Comparison of ENCODE assay signal across 30 cellular contexts in genomic region chr14:102923920-102924486, GRCh38. TPM values are rescaled to one million over a fixed set of nuclear protein-coding genes. Genes with fewer than 3 reads are reported as not detected.
DNase-seq lines count a peak whose midpoint lies in the region; ATAC-seq and TF ChIP-seq lines count a peak whose summit lies in the region.
"Had no signal": no experiment of that assay in that cellular context is flagged by ENCODE, and none has a peak within 500 bp of the region (broad histone marks: within the 10 kb centered on the region; RNA-seq: fewer than 3 reads in every experiment).

No MANE protein-coding gene starts in this region.

- POLR2A ChIA-PET in CD4-positive, alpha-beta T cell (lab: Charles Lee), result no interaction called here
- POLR2A ChIA-PET in naive thymus-derived CD8-positive, alpha-beta T cell (lab: Charles Lee), result interaction anchor here (1.0 kb wide), 1 partner anchor 26 kb away, joined by 3 read pairs; no protein-coding TSS in a partner anchor

- no peak for ATAC-seq in CD4-positive, alpha-beta T cell (ENCODE audit: poor library complexity)
- ATAC-seq in naive thymus-derived CD8-positive, alpha-beta T cell, result no peak
- no peak for ATAC-seq in GM18909 (IDR thresholded peaks at IDR 0.05; ENCODE audit: poor library complexity, unreplicated experiment)
- ATAC-seq: activated CD8-positive, alpha-beta T cell treated with anti-CD3 and anti-CD28 coated beads, Interleukin-2, amount 10 ng/mL, durations not matched to agents 7 days and 5 days; naive thymus-derived CD4-positive, alpha-beta T cell had no signal

- WGBS in HUES64, result 56% methylated on average over 11 of the region's 11 CpGs
- WGBS in hepatocyte (ENCODE audit: low lambda C conversion rate, missing lambda C conversion rate), result 60% methylated on average over 11 of the region's 11 CpGs

- peak overlapping the region; percentile 48 for H3K4me3 Mint-ChIP-seq in CD4-positive, alpha-beta T cell
- peak overlapping the region in 6 of 10 donors; percentile 18 to 60 (median 36) for H3K4me3 Mint-ChIP-seq in naive thymus-derived CD8-positive, alpha-beta T cell
- H3K4me3 Mint-ChIP-seq: activated CD8-positive, alpha-beta T cell treated with anti-CD3 and anti-CD28 coated beads, Interleukin-2, amount 10 ng/mL, durations not matched to agents 7 days and 5 days; HFFc6 had no signal

- H3K4me1 ChIP-seq in HUES64 (ENCODE audit: insufficient read depth, low read length) (peaks cover 10% of the 10 kb centered on the region), hepatocyte (ENCODE audit: insufficient read depth) (peaks cover 21% of the 10 kb centered on the region)

- no peak for TF ChIP-seq CTCF in CD4-positive, alpha-beta T cell (IDR thresholded peaks at IDR 0.05)
- no peak for TF ChIP-seq CTCF in hepatocyte (IDR thresholded peaks at IDR 0.05; ENCODE audit: poor library complexity)

- H3K27me3 Mint-ChIP-seq in CD4-positive, alpha-beta T cell, result peaks cover 23% of the 10 kb centered on the region
- peaks cover 4 to 18% (median 10%) of the 10 kb centered on the region in 5 donors for H3K27me3 Mint-ChIP-seq in naive thymus-derived CD8-positive, alpha-beta T cell

- H3K27ac ChIP-seq in CD4-positive, alpha-beta T cell (ENCODE audit: low read depth, low read length), result no peak overlapping the region
- no peak overlapping the region for H3K27ac ChIP-seq in HUES64 (ENCODE audit: low read depth, low read length)
- H3K27ac ChIP-seq in hepatocyte, result no peak overlapping the region
- H3K27ac ChIP-seq: BLaER1 treated with 17β-estradiol and CSF1 and Interleukin-3, amounts not matched to agents 10 nM and 100 nM; spleen; testis; vagina had no signal

- H3K27ac Mint-ChIP-seq in CD4-positive, alpha-beta T cell, result no peak overlapping the region
- peak overlapping the region in 1 of 10 donors; percentile 29 for H3K27ac Mint-ChIP-seq in naive thymus-derived CD8-positive, alpha-beta T cell
- H3K27ac Mint-ChIP-seq: activated CD8-positive, alpha-beta T cell treated with anti-CD3 and anti-CD28 coated beads, Interleukin-2, amount 10 ng/mL, durations not matched to agents 7 days and 5 days; HFFc6; naive thymus-derived CD4-positive, alpha-beta T cell had no signal

- no peaks in the 10 kb centered on the region for H3K36me3 Mint-ChIP-seq in CD4-positive, alpha-beta T cell (ENCODE audit: low read depth)
- H3K36me3 Mint-ChIP-seq in naive thymus-derived CD8-positive, alpha-beta T cell, result no peaks in the 10 kb centered on the region

- H3K4me2 ChIP-seq in hepatocyte, result peak overlapping the region; percentile 91

- H3K9ac ChIP-seq in HUES64 (ENCODE audit: low read depth, low read length), result no peak overlapping the region
- H3K9ac ChIP-seq: BLaER1 treated with 17β-estradiol and CSF1 and Interleukin-3, amounts not matched to agents 10 nM and 100 nM had no signal

- peaks cover 9% of the 10 kb centered on the region for H3K79me2 ChIP-seq in hepatocyte

- H3K36me3 ChIP-seq in HUES64 (ENCODE audit: insufficient read depth, low read length), result no peaks in the 10 kb centered on the region
- no peaks in the 10 kb centered on the region for H3K36me3 ChIP-seq in hepatocyte (replicated peaks; ENCODE audit: insufficient read depth, low read depth)
- H3K36me3 ChIP-seq: BLaER1 treated with 17β-estradiol and CSF1 and Interleukin-3, amounts not matched to agents 10 nM and 100 nM; spleen; vagina had no signal

- no peaks in the 10 kb centered on the region for H3K9me2 ChIP-seq in hepatocyte (replicated peaks; ENCODE audit: insufficient read depth)

- H3K27me3 ChIP-seq in CD4-positive, alpha-beta T cell (ENCODE audit: control insufficient read depth, insufficient read depth, low read length), result peaks cover 30% of the 10 kb centered on the region
- H3K27me3 ChIP-seq in HUES64 (ENCODE audit: insufficient read depth, low read length), result peaks cover 87% of the 10 kb centered on the region
- peaks cover 32% of the 10 kb centered on the region for H3K27me3 ChIP-seq in hepatocyte
- H3K27me3 ChIP-seq: testis, vagina had no signal

- no peaks in the 10 kb centered on the region for H3K9me3 Mint-ChIP-seq in CD4-positive, alpha-beta T cell
- H3K9me3 Mint-ChIP-seq in naive thymus-derived CD8-positive, alpha-beta T cell, result no peaks in the 10 kb centered on the region
- H3K9me3 Mint-ChIP-seq: HFFc6; naive thymus-derived CD4-positive, alpha-beta T cell had no signal

- H3K4me1 Mint-ChIP-seq in CD4-positive, alpha-beta T cell (ENCODE audit: low read depth), result peaks cover 16% of the 10 kb centered on the region
- H3K4me1 Mint-ChIP-seq in naive thymus-derived CD8-positive, alpha-beta T cell, result peaks cover 4 to 24% (median 14%) of the 10 kb centered on the region in 4 donors

- H4K20me1 ChIP-seq in hepatocyte (ENCODE audit: insufficient read depth, poor library complexity, severe bottlenecking), result no peaks in the 10 kb centered on the region

- no peak overlapping the region for H2AFZ ChIP-seq in hepatocyte

- no peak for DNase-seq in CD4-positive, alpha-beta T cell
- peak; percentile 31 for DNase-seq in hepatocyte (ENCODE audit: low spot score)
- DNase-seq in naive thymus-derived CD8-positive, alpha-beta T cell, result no peak
- no peak for DNase-seq in cerebellar nuclear complex (lab: John Stamatoyannopoulos, UW)
- no peak for DNase-seq in DMS114 treated with DMSO at 0.1 percent for 48 hours (lab: John Stamatoyannopoulos, UW; ENCODE audit: unreplicated experiment)
- DNase-seq in NCI-H187 (lab: John Stamatoyannopoulos, UW), result no peak
- DNase-seq: ACHN; activated CD4-positive, alpha-beta T cell treated with anti-CD3 and anti-CD28 coated beads for 1 hour; activated CD8-positive, alpha-beta T cell treated with anti-CD3 and anti-CD28 coated beads, Interleukin-2, amount 10 ng/mL, durations not matched to agents 7 days and 5 days; activated gamma-delta T cell treated with Interleukin-2 at 50 U/mL for 16 hours; activated T-cell treated with anti-CD3 and anti-CD28 coated beads for 4 hours; cortex of kidney; HFFc6; left cardiac atrium; mesenchymal stem cell; naive thymus-derived CD4-positive, alpha-beta T cell; NCI-H1092; NCI-H1930; NCI-H2227 treated with DMSO at 0.1 percent for 48 hours; RPMI8226; spleen; stimulated activated CD4-positive, alpha-beta T cell treated with anti-CD3 and anti-CD28 coated beads, Interleukin-2, amount 100 ng/mL, for 48 hours; T-helper 1 cell; testis had no signal

- CTCF ChIA-PET in CD4-positive, alpha-beta T cell (lab: Charles Lee), result no interaction called here

- H3K4me3 ChIP-seq in HUES64 (ENCODE audit: low read length) (peak overlapping the region; percentile 52), hepatocyte (no peak overlapping the region)
- H3K4me3 ChIP-seq: BLaER1 treated with 17β-estradiol and CSF1 and Interleukin-3, amounts not matched to agents 10 nM and 100 nM; testis had no signal

- H3K9me3 ChIP-seq in CD4-positive, alpha-beta T cell (ENCODE audit: control insufficient read depth, low read length), result no peaks in the 10 kb centered on the region
- H3K9me3 ChIP-seq in HUES64 (ENCODE audit: insufficient read depth, low read depth, low read length), result no peaks in the 10 kb centered on the region
- no peaks in the 10 kb centered on the region for H3K9me3 ChIP-seq in hepatocyte (ENCODE audit: low read depth)
- H3K9me3 ChIP-seq: spleen, testis, vagina had no signal

- intact Hi-C loops in CD4-positive, alpha-beta T cell (cut with DNase I, micrococcal nuclease), result loop anchor here in 1 of 2 experiments (10.0 kb wide), 1 partner anchor 329 kb away; the partner anchor contains the start of gene RCOR1

RNA-seq across cellular contexts. Expression of gene AMN, which starts 1.5 kb away (rescaled TPM):
- 1 to 10 TPM; 2.6 to 2.8 TPM for total RNA-seq in CD4-positive, alpha-beta T cell
- 0.20 TPM for polyA plus RNA-seq in HUES64 (2013, experiment 1 of 2)
- polyA plus RNA-seq in HUES64 (2013, experiment 2 of 2), result 0.38 TPM
- total RNA-seq in hepatocyte, result 157 and 169 TPM in 2 replicates
- 217 and 247 TPM in 2 replicates for polyA plus RNA-seq in hepatocyte
- 10 to 100 TPM; 15.8 to 20.8 TPM for total RNA-seq in naive thymus-derived CD8-positive, alpha-beta T cell
- 1 to 10 TPM; 2.3 to 5.6 (median 4.1) TPM for polyA plus RNA-seq in naive thymus-derived CD8-positive, alpha-beta T cell
- total RNA-seq: HFFc6, LHCN-M2, SK-MEL-5 had no signal

Comparison
In these comparisons a context has a peak if more than half of its experiments do, and no peak if none do; other contexts are left out.
1. RNA of gene AMN, which starts 1.5 kb away (total RNA-seq): 157 to 169 TPM in hepatocyte and 15.8 to 20.8 TPM in naive thymus-derived CD8-positive, alpha-beta T cell; 2.6 to 2.8 TPM in CD4-positive, alpha-beta T cell; every median in the first group is over 4 times any median in the second.